In the genomic region with DNA sequence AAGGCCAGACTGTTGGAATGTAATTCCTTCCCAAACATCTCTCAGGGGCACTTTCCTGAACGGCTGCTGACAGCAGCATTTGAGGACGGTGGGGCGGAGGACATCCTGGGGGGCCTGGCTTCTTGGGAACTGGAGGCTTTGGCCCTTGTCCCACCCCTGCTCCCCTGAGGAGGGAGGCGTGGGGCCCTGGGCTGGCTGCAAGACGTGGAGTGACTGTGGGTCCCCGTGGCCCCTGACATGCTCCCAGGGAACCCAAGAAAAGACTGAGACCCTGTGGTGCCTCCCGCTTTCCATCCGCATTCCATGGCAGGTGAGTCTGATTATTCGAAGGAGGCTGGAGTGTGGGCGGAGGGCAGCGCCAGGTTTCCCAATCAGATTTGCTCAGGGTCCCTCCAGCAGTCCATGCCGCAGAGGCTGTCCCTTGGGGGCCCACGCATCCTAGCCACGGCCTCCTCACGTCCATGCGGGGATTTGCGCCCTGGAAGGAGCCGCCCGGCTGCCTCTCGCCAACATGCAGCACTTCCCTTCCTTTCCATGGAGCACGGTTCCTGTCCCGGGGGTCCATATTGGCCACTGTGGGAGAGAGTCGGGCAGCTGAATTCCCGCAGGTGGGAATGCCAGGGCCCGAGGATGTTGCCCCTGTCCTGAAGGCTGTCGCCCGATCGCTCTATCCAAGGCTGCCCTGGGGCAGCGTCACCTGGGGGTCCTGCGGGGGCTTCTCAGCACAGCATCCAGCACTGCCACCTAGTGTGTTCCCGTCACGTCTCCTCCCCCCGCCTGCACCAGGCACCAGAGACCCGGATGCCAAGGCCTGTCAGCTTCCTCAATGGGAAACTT, we compare ENCODE assay signal across 24 cellular contexts.
DNase-seq lines count a peak whose midpoint lies in the region; ATAC-seq and TF ChIP-seq lines count a peak whose summit lies in the region.
"Had no signal": no experiment of that assay in that cellular context is flagged by ENCODE, and none has a peak within 500 bp of the region (broad histone marks: within the 10 kb centered on the region; RNA-seq: fewer than 3 reads in every experiment).

No MANE protein-coding gene starts in this region.

- peak overlapping the region; percentile 62 for H3K9ac ChIP-seq in OCI-LY3 (ENCODE audit: low read length)
- H3K9ac ChIP-seq: GM23248, parathyroid adenoma had no signal

- peak overlapping the region; percentile 92 for H3K4me2 ChIP-seq in OCI-LY3 (ENCODE audit: low read length)

- intact Hi-C loops in dorsolateral prefrontal cortex (cut with DNase I) (no loop called here), lower lobe of right lung (cut with DNase I) (no loop called here), tibial artery (cut with DNase I; ENCODE audit: low total_unique reads) (no loop called here)

- H3K79me2 ChIP-seq in OCI-LY3 (ENCODE audit: low read length): no peaks in the 10 kb centered on the region
- H3K79me2 ChIP-seq: parathyroid adenoma had no signal

- no peaks in the 10 kb centered on the region for H3K9me3 ChIP-seq in OCI-LY3 (ENCODE audit: insufficient read depth, low read length)
- H3K9me3 ChIP-seq in lower lobe of right lung: no peaks in the 10 kb centered on the region
- no peaks in the 10 kb centered on the region for H3K9me3 ChIP-seq in tibial artery
- H3K9me3 ChIP-seq: stomach had no signal

- TF ChIP-seq CTCF in OCI-LY3 (IDR thresholded peaks at IDR 0.05; ENCODE audit: low read depth, low read length) (no peak), dorsolateral prefrontal cortex (IDR thresholded peaks at IDR 0.05 in 54 of 56, conservative IDR thresholded peaks at IDR 0.05 in 2 of 56; ENCODE audit: low read depth in 1 of 56, partially characterized antibody in 56 of 56) (peak in 1 of 56 donors; percentile 23), lower lobe of right lung (IDR thresholded peaks at IDR 0.05) (no peak), tibial artery (IDR thresholded peaks at IDR 0.05) (no peak)

- ATAC-seq in lower lobe of right lung (no peak), GM18907 (IDR thresholded peaks at IDR 0.05; ENCODE audit: unreplicated experiment) (no peak), HG03280 (IDR thresholded peaks at IDR 0.05; ENCODE audit: unreplicated experiment) (no peak)
- ATAC-seq: SK-N-SH treated with all-trans-retinoic acid at 6 μM for 48 hours had no signal

- peaks cover 23% of the 10 kb centered on the region for H3K4me1 ChIP-seq in OCI-LY3 (ENCODE audit: low read length)
- peaks cover 20% of the 10 kb centered on the region for H3K4me1 ChIP-seq in lower lobe of right lung
- peaks cover 0 to 5% (median 2%) of the 10 kb centered on the region in 4 donors for H3K4me1 ChIP-seq in tibial artery
- H3K4me1 ChIP-seq: parathyroid adenoma had no signal

- no peaks in the 10 kb centered on the region for H3K36me3 ChIP-seq in OCI-LY3 (replicated peaks; ENCODE audit: low read depth, low read length)
- no peaks in the 10 kb centered on the region for H3K36me3 ChIP-seq in lower lobe of right lung
- no peaks in the 10 kb centered on the region for H3K36me3 ChIP-seq in tibial artery
- H3K36me3 ChIP-seq: cardiac muscle cell, stomach had no signal

- no peaks in the 10 kb centered on the region for H4K20me1 ChIP-seq in OCI-LY3 (ENCODE audit: insufficient read depth, low read length)

- H3K27ac ChIP-seq in OCI-LY3 (ENCODE audit: low read length) (peak overlapping the region; percentile 77; the same call in 1 of the 2 replicates), dorsolateral prefrontal cortex (peak overlapping the region in 37 of 59 donors; percentile 4 to 98 (median 52)), lower lobe of right lung (no peak overlapping the region), tibial artery (peak overlapping the region; percentile 19 to 51)
- H3K27ac ChIP-seq: GM23248, parathyroid adenoma, stomach had no signal

- H3K4me3 ChIP-seq in OCI-LY3 (ENCODE audit: low read length) (peak overlapping the region; percentile 71), dorsolateral prefrontal cortex (peak overlapping the region in 1 of 59 donors; percentile 7), lower lobe of right lung (no peak overlapping the region), tibial artery (no peak overlapping the region)
- H3K4me3 ChIP-seq: cardiac muscle cell, GM23248 had no signal

- H3K27me3 ChIP-seq in OCI-LY3 (ENCODE audit: low read depth, low read length) (0 out of 2 replicates have a peak, but pooled peaks cover 3% of the 10 kb centered on the region), dorsolateral prefrontal cortex (no peaks in the 10 kb centered on the region), lower lobe of right lung (ENCODE audit: low read depth) (no peaks in the 10 kb centered on the region), tibial artery (peaks cover 0 to 42% of the 10 kb centered on the region in 2 donors)
- H3K27me3 ChIP-seq: cardiac muscle cell, stomach had no signal

- DNase-seq in dorsolateral prefrontal cortex: peak in 3 of 10 donors; percentile 12 to 43 (median 39)
- peak; percentile 38 for DNase-seq in lower lobe of right lung
- DNase-seq in tibial artery: no peak
- no peak for DNase-seq in SHP77 (lab: John Stamatoyannopoulos, UW)
- DNase-seq: activated B cell treated with CpG ODN at 0.5 μM for 24 hours; activated CD4-positive, alpha-beta T cell treated with anti-CD3 and anti-CD28 coated beads, Interleukin-2, amount 50 U/mL, for 4 hours; activated CD8-positive, alpha-beta memory T cell treated with anti-CD3 and anti-CD28 coated beads, Interleukin-2, amount 50 U/mL, for 4 hours; activated naive CD4-positive, alpha-beta T cell treated with anti-CD3 and anti-CD28 coated beads, Interleukin-2, amount 50 U/mL, for 16 hours; CD4-positive, alpha-beta memory T cell; glutamatergic neuron; GM23248; midbrain; NCI-H2029 treated with DMSO at 0.1 percent for 48 hours; NCI-H2227 treated with DMSO at 0.1 percent for 48 hours; NCI-H69; RPMI8226; stomach; trophoblast cell had no signal

- H2AFZ ChIP-seq in OCI-LY3 (ENCODE audit: low read depth, low read length): peak overlapping the region; percentile 16; the same call in 1 of the 2 replicates
- H2AFZ ChIP-seq: GM23248, parathyroid adenoma had no signal
